In genomic region chr15:49906976-49907375, GRCh38 we compare ENCODE assay signal across 17 cellular contexts.
DNase-seq lines count a peak whose midpoint lies in the region; ATAC-seq and TF ChIP-seq lines count a peak whose summit lies in the region.
"Had no signal": no experiment of that assay in that cellular context is flagged by ENCODE, and none has a peak within 500 bp of the region (broad histone marks: within the 10 kb centered on the region; RNA-seq: fewer than 3 reads in every experiment).

No MANE protein-coding gene starts in this region.

- no peak overlapping the region for H3K4me2 ChIP-seq in IMR-90 (ENCODE audit: low read depth, low read length)
- H3K4me2 ChIP-seq: BLaER1 treated with 17β-estradiol and CSF1 and Interleukin-3, amounts not matched to agents 10 nM and 100 nM had no signal

- BruUV-seq in IMR-90 (replicated peaks; lab: Mats Ljungman, UMichigan): no TSS peak

- H2AK9ac ChIP-seq in IMR-90 (replicated peaks; ENCODE audit: low read depth, low read length, poor library complexity): no peak overlapping the region

- 0 out of 2 replicates have a peak overlapping the region, but pooled peaks have one; percentile 49 for H3K14ac ChIP-seq in IMR-90 (replicated peaks; ENCODE audit: low read depth, low read length)

- POLR2A ChIA-PET in IMR-90 (lab: Charles Lee; ENCODE audit: unreplicated experiment): no interaction called here

- H3K9ac ChIP-seq in IMR-90 (ENCODE audit: low read depth, low read length): no peak overlapping the region
- H3K9ac ChIP-seq: BLaER1 treated with 17β-estradiol and CSF1 and Interleukin-3, amounts not matched to agents 10 nM and 100 nM had no signal

- H3K56ac ChIP-seq in IMR-90 (ENCODE audit: extremely low read depth, insufficient read depth, low read length): no peak overlapping the region

- peak overlapping the region; percentile 69; the same call in 1 of the 2 replicates for H4K91ac ChIP-seq in IMR-90 (ENCODE audit: insufficient read depth, low read depth, low read length)

- WGBS in IMR-90 (ENCODE audit: extremely low coverage in 2 of 2, insufficient read length in 1 of 2), 2 experiments: no CpG with 5 or more reads among the region's 1 CpG

- no peaks in the 10 kb centered on the region for H4K20me1 ChIP-seq in IMR-90 (ENCODE audit: insufficient read depth, low read length)
- H4K20me1 ChIP-seq: BLaER1 treated with 17β-estradiol and CSF1 and Interleukin-3, amounts not matched to agents 10 nM and 100 nM had no signal

- in situ Hi-C loops in IMR-90 (cut with MboI; ENCODE audit: low sequenced_read_pairs) (loop anchor here (25.0 kb wide), 1 partner anchor 670 kb away; no protein-coding TSS in a partner anchor), astrocyte of the spinal cord (cut with HindIII; ENCODE audit: low sequenced_read_pairs) (no loop called here)

- H2BK20ac ChIP-seq in IMR-90 (ENCODE audit: low read depth, low read length): peak overlapping the region; percentile 76; the same call in 1 of the 2 replicates

- peak overlapping the region; percentile 45; the same call in 2 of the 3 replicates for H2BK15ac ChIP-seq in IMR-90 (ENCODE audit: low read depth, low read length)

- H2BK120ac ChIP-seq in IMR-90 (ENCODE audit: low read depth, low read length): 0 out of 2 replicates have a peak overlapping the region, but pooled peaks have one; percentile 58

- TF ChIP-seq CTCF in IMR-90 (conservative IDR thresholded peaks at IDR 0.05; ENCODE audit: low read depth, low read length): no peak
- no peak for TF ChIP-seq CTCF in astrocyte of the spinal cord (IDR thresholded peaks at IDR 0.05; ENCODE audit: low read depth, low read length)

- H2AK5ac ChIP-seq in IMR-90 (ENCODE audit: low read depth, low read length): peak overlapping the region; percentile 57

- intact Hi-C loops in IMR-90 (cut with micrococcal nuclease): no loop called here

- peaks cover 13% of the 10 kb centered on the region for H3K4me1 ChIP-seq in IMR-90 (ENCODE audit: control insufficient read depth, insufficient read depth, low read length)

- peak; percentile 53 for DNase-seq in EH (ENCODE audit: low read depth)
- no peak for DNase-seq in IMR-90
- peak; percentile 20 for DNase-seq in astrocyte of the spinal cord (ENCODE audit: low read depth, low spot score)
- peak; percentile 53 for DNase-seq in skeletal muscle cell (ENCODE audit: low read depth)
- no peak for DNase-seq in DMS 273 treated with DMSO at 0.1 percent for 48 hours (lab: John Stamatoyannopoulos, UW)
- DNase-seq in NCI-H2196 (lab: John Stamatoyannopoulos, UW; ENCODE audit: unreplicated experiment): no peak
- DNase-seq in foreskin melanocyte: no peak
- DNase-seq: CD8-positive, alpha-beta T cell; DMS153; GOT3; MG63; NCI-H1417; NCI-H187; NCI-H446 treated with DMSO at 0.1 percent for 48 hours; NCI-H526 treated with DMSO at 0.1 percent for 48 hours had no signal

- no peak overlapping the region for H2AFZ ChIP-seq in IMR-90 (replicated peaks; ENCODE audit: low read length, poor library complexity)

- H3K36me3 ChIP-seq in IMR-90 (ENCODE audit: control insufficient read depth, insufficient read depth, low read length): no peaks in the 10 kb centered on the region
- H3K36me3 ChIP-seq: MG63 had no signal

- no peaks in the 10 kb centered on the region for H3K79me1 ChIP-seq in IMR-90 (ENCODE audit: low read depth in 1 of 2, low read length in 2 of 2)

- H3K27ac ChIP-seq in IMR-90 (ENCODE audit: insufficient read depth, low read length): no peak overlapping the region
- H3K27ac ChIP-seq: BLaER1 treated with 17β-estradiol and CSF1 and Interleukin-3, amounts not matched to agents 10 nM and 100 nM had no signal

- dilution Hi-C loops in IMR-90 (cut with HindIII; ENCODE audit: low sequenced_read_pairs, unreplicated experiment): no loop called here

- no peak for ATAC-seq in IMR-90 (ENCODE audit: low read depth)
- ATAC-seq: CD8-positive, alpha-beta T cell; HCT116 had no signal

- peak overlapping the region; percentile 88 for H3K18ac ChIP-seq in IMR-90 (ENCODE audit: low read depth, low read length)

- no peak for TF ChIP-seq RAD21 in IMR-90 (IDR thresholded peaks at IDR 0.05; ENCODE audit: low read length)

- H3K4ac ChIP-seq in IMR-90 (ENCODE audit: low read depth, low read length): peak overlapping the region; percentile 71

- H4K8ac ChIP-seq in IMR-90 (ENCODE audit: low read depth in 2 of 2, low read length in 2 of 2): peak overlapping the region; percentile 17 to 48; a peak in 2 of 4 replicates

- peaks cover 3% of the 10 kb centered on the region for H3K9me1 ChIP-seq in IMR-90 (ENCODE audit: insufficient read depth, low read length)

- TF ChIP-seq POLR2A in IMR-90 (IDR thresholded peaks at IDR 0.05; ENCODE audit: low read depth, low read length): no peak

- peaks cover 2% of the 10 kb centered on the region; the same call in 1 of the 2 replicates for H3K9me3 ChIP-seq in IMR-90 (ENCODE audit: control insufficient read depth, insufficient read depth, low read length)

- H3K4me3 ChIP-seq in IMR-90 (ENCODE audit: insufficient read depth, low read depth, low read length): no peak overlapping the region
- H3K4me3 ChIP-seq in astrocyte of the spinal cord (ENCODE audit: low read depth, low read length): no peak overlapping the region
- H3K4me3 ChIP-seq in skeletal muscle cell (ENCODE audit: low read depth, low read length): no peak overlapping the region
- H3K4me3 ChIP-seq: BLaER1 treated with 17β-estradiol and CSF1 and Interleukin-3, amounts not matched to agents 10 nM and 100 nM; MG63 had no signal

- H4K5ac ChIP-seq in IMR-90 (ENCODE audit: low read depth, low read length): peak overlapping the region; percentile 89

- H3K27me3 ChIP-seq in IMR-90 (ENCODE audit: control insufficient read depth, insufficient read depth, low read length): no peaks in the 10 kb centered on the region
- H3K27me3 ChIP-seq: BLaER1 treated with 17β-estradiol and CSF1 and Interleukin-3, amounts not matched to agents 10 nM and 100 nM; MG63 had no signal

- no peak overlapping the region for H3K23ac ChIP-seq in IMR-90 (ENCODE audit: low read depth, low read length)

- CTCF ChIA-PET in IMR-90 (lab: Yijun Ruan, JAX): no interaction called here

- peak overlapping the region; percentile 43 for H2BK5ac ChIP-seq in IMR-90 (ENCODE audit: low read depth, low read length, poor library complexity, severe bottlenecking)

TF ChIP-seq in IMR-90, 13 proteins besides CTCF, POLR2A, EP300 and RAD21:
- TF ChIP-seq FOS (IDR thresholded peaks at IDR 0.05; ENCODE audit: low read depth, low read length) (no peak), NFE2L2 (IDR thresholded peaks at IDR 0.05; ENCODE audit: low read depth, low read length) (no peak), ELK1 (IDR thresholded peaks at IDR 0.05; ENCODE audit: borderline replicate concordance, low read depth, low read length) (no peak), SMC3 (IDR thresholded peaks at IDR 0.05; ENCODE audit: low read depth, low read length) (no peak), RCOR1 (IDR thresholded peaks at IDR 0.05; ENCODE audit: insufficient replicate concordance, low read length) (no peak), CHD1 (IDR thresholded peaks at IDR 0.05; ENCODE audit: low read depth, low read length) (no peak), MXI1 (IDR thresholded peaks at IDR 0.05; ENCODE audit: borderline replicate concordance, low read depth, low read length) (no peak), BHLHE40 (IDR thresholded peaks at IDR 0.05; ENCODE audit: low read depth, low read length) (no peak), MAFK (IDR thresholded peaks at IDR 0.05; ENCODE audit: low read depth, low read length) (no peak), MAZ (IDR thresholded peaks at IDR 0.05; ENCODE audit: borderline replicate concordance, low read depth, low read length) (no peak)
TF ChIP-seq in IMR-90: peak in this region for 0.

Comparison
In these comparisons a context has a peak if more than half of its experiments do, and no peak if none do; other contexts are left out.
1. DNase-seq: peak in EH (single experiment), astrocyte of the spinal cord (single experiment) and skeletal muscle cell (single experiment); none in IMR-90 (single experiment), DMS 273 treated with DMSO at 0.1 percent for 48 hours (single experiment), NCI-H2196 (single experiment) and foreskin melanocyte (single experiment).